In genomic region chr21:16418211-16418610, GRCh38 we compare ENCODE assay signal across 14 cellular contexts.
A peak's percentile ranks its signal among the peaks of the same experiment; 100 is the strongest.
DNase-seq lines count a peak whose midpoint lies in the region; ATAC-seq and TF ChIP-seq lines count a peak whose summit lies in the region.
"Had no signal": no experiment of that assay in that cellular context is flagged by ENCODE, and none has a peak within 500 bp of the region (broad histone marks: within the 10 kb centered on the region; RNA-seq: fewer than 3 reads in every experiment).

No MANE protein-coding gene starts in this region.

- no peaks in the 10 kb centered on the region for H3K27me3 Mint-ChIP-seq in endodermal cell (ENCODE audit: insufficient read depth)

- intact Hi-C loops in Panc1 (cut with micrococcal nuclease; ENCODE audit: unreplicated experiment), result no loop called here
- intact Hi-C loops in right lobe of liver (cut with DNase I), result no loop called here

- TF ChIP-seq EP300 in tibial nerve (IDR thresholded peaks at IDR 0.05), result peak in 1 of 2 donors; percentile 38

- H3K36me3 Mint-ChIP-seq in endodermal cell (ENCODE audit: low read depth), result no peaks in the 10 kb centered on the region
- H3K36me3 Mint-ChIP-seq: stimulated activated effector memory CD8-positive, alpha-beta T cell treated with anti-CD3 and anti-CD28 coated beads, Interleukin-12 subunit alpha, Interleukin-12 subunit beta, amount 100 ng/mL, for 72 hours had no signal

- no peak for ATAC-seq in Panc1
- no peak for ATAC-seq in right lobe of liver
- no peak for ATAC-seq in GM18867 (IDR thresholded peaks at IDR 0.05; ENCODE audit: unreplicated experiment)
- ATAC-seq in HG02852 (IDR thresholded peaks at IDR 0.05; ENCODE audit: unreplicated experiment), result no peak
- ATAC-seq: esophagus mucosa; stimulated activated effector memory CD8-positive, alpha-beta T cell treated with anti-CD3 and anti-CD28 coated beads, Interleukin-12 subunit alpha, Interleukin-12 subunit beta, amount 100 ng/mL, for 72 hours had no signal

- peaks cover 6% of the 10 kb centered on the region for H3K4me1 Mint-ChIP-seq in endodermal cell
- H3K4me1 Mint-ChIP-seq: stimulated activated effector memory CD8-positive, alpha-beta T cell treated with anti-CD3 and anti-CD28 coated beads, Interleukin-12 subunit alpha, Interleukin-12 subunit beta, amount 100 ng/mL, for 72 hours had no signal

- H3K27ac ChIP-seq in Panc1 (ENCODE audit: low read length) (peak overlapping the region; percentile 70; the same call in 1 of the 2 replicates), endodermal cell (ENCODE audit: low read depth, low read length) (peak overlapping the region; percentile 24), right lobe of liver (peak overlapping the region; percentile 83 to 93 (median 93)), tibial nerve (peak overlapping the region in 3 of 4 donors; percentile 47 to 90 (median 83))

- TF ChIP-seq POLR2A in right lobe of liver (IDR thresholded peaks at IDR 0.05) (no peak), tibial nerve (IDR thresholded peaks at IDR 0.05) (no peak)

- 83 to 92% methylated on average over 2 of the region's 2 CpGs for WGBS in endodermal cell (ENCODE audit: insufficient coverage in 1 of 2, insufficient read length in 1 of 2), 2 experiments
- WGBS in right lobe of liver (ENCODE audit: insufficient coverage, low coverage, low lambda C conversion rate, missing lambda C conversion rate), result 23% methylated on average over 2 of the region's 2 CpGs
- WGBS in tibial nerve, 2 donors, result 27 to 39% methylated on average over 2 of the region's 2 CpGs

- DNase-seq in Panc1 (ENCODE audit: low read depth, low spot score) (no peak), endodermal cell (no peak), right lobe of liver (no peak), tibial nerve (ENCODE audit: low spot score in 2 of 2) (no peak), NCI-H345 treated with DMSO at 0.1 percent for 48 hours (lab: John Stamatoyannopoulos, UW; ENCODE audit: unreplicated experiment) (no peak)
- DNase-seq: adrenal gland; MV-4-11; NCI-H446 treated with DMSO at 0.1 percent for 48 hours; occipital lobe; stimulated activated CD4-positive, alpha-beta T cell treated with anti-CD3 and anti-CD28 coated beads, Interleukin-2, amount 100 ng/mL, for 24 hours had no signal

- H3K9me3 ChIP-seq in Panc1 (ENCODE audit: control insufficient read depth, insufficient read depth, low read depth, low read length) (no peaks in the 10 kb centered on the region), endodermal cell (ENCODE audit: control insufficient read depth, low read length) (no peaks in the 10 kb centered on the region), right lobe of liver (no peaks in the 10 kb centered on the region), tibial nerve (no peaks in the 10 kb centered on the region)
- H3K9me3 ChIP-seq: adrenal gland had no signal

- CTCF ChIA-PET in Panc1 (lab: Charles Lee), result no interaction called here

- H3K4me3 ChIP-seq in Panc1 (ENCODE audit: low read depth in 2 of 2, low read length in 2 of 2), result no peak overlapping the region
- H3K4me3 ChIP-seq in endodermal cell (ENCODE audit: low read length), result no peak overlapping the region
- no peak overlapping the region for H3K4me3 ChIP-seq in right lobe of liver
- peak overlapping the region in 1 of 4 donors; percentile 2 for H3K4me3 ChIP-seq in tibial nerve

- H3K27me3 ChIP-seq in Panc1 (ENCODE audit: control insufficient read depth, insufficient read depth, low read length), result no peaks in the 10 kb centered on the region
- H3K27me3 ChIP-seq in endodermal cell (ENCODE audit: control insufficient read depth, insufficient read depth, low read length, poor library complexity, severe bottlenecking), result no peaks in the 10 kb centered on the region
- H3K27me3 ChIP-seq in right lobe of liver, result no peaks in the 10 kb centered on the region
- no peaks in the 10 kb centered on the region for H3K27me3 ChIP-seq in tibial nerve
- H3K27me3 ChIP-seq: adrenal gland had no signal

- no peak for TF ChIP-seq CTCF in Panc1 (IDR thresholded peaks at IDR 0.05)
- TF ChIP-seq CTCF in endodermal cell (conservative IDR thresholded peaks at IDR 0.05), result no peak
- no peak for TF ChIP-seq CTCF in right lobe of liver (IDR thresholded peaks at IDR 0.05)
- TF ChIP-seq CTCF in tibial nerve (IDR thresholded peaks at IDR 0.05), result no peak

- no peaks in the 10 kb centered on the region for H3K36me3 ChIP-seq in Panc1 (ENCODE audit: control insufficient read depth, insufficient read depth, low read length)
- H3K36me3 ChIP-seq in endodermal cell (ENCODE audit: control insufficient read depth, insufficient read depth, low read length), result no peaks in the 10 kb centered on the region
- H3K36me3 ChIP-seq in right lobe of liver, result no peaks in the 10 kb centered on the region
- H3K36me3 ChIP-seq in tibial nerve, result no peaks in the 10 kb centered on the region
- H3K36me3 ChIP-seq: adrenal gland had no signal

- no peak overlapping the region for H3K9ac ChIP-seq in endodermal cell (ENCODE audit: extremely low read depth, low read length, poor library complexity, severe bottlenecking)

- POLR2A ChIA-PET in Panc1 (lab: Charles Lee), result no interaction called here

- peaks cover 3% of the 10 kb centered on the region; the same call in 1 of the 2 replicates for H3K4me1 ChIP-seq in Panc1 (ENCODE audit: control insufficient read depth, insufficient read depth, low read length)
- no peaks in the 10 kb centered on the region for H3K4me1 ChIP-seq in endodermal cell (ENCODE audit: control insufficient read depth, insufficient read depth, low read length)
- H3K4me1 ChIP-seq in right lobe of liver, result peaks cover 0 to 11% (median 3%) of the 10 kb centered on the region in 4 donors
- peaks cover 0 to 31% (median 3%) of the 10 kb centered on the region in 4 donors for H3K4me1 ChIP-seq in tibial nerve

- no peak overlapping the region for H3K4me3 Mint-ChIP-seq in endodermal cell
- H3K4me3 Mint-ChIP-seq: stimulated activated effector memory CD8-positive, alpha-beta T cell treated with anti-CD3 and anti-CD28 coated beads, Interleukin-12 subunit alpha, Interleukin-12 subunit beta, amount 100 ng/mL, for 72 hours had no signal

- no TSS peak for BruUV-seq in Panc1 (replicated peaks; lab: Mats Ljungman, UMichigan)

- in situ Hi-C loops in Panc1 (cut with HindIII; ENCODE audit: low pct_unique_long_range_greater_than_20kb, low sequenced_read_pairs), result no loop called here

- no peaks in the 10 kb centered on the region for H3K9me3 Mint-ChIP-seq in endodermal cell

- no peak overlapping the region for H3K27ac Mint-ChIP-seq in endodermal cell
- H3K27ac Mint-ChIP-seq: stimulated activated effector memory CD8-positive, alpha-beta T cell treated with anti-CD3 and anti-CD28 coated beads, Interleukin-12 subunit alpha, Interleukin-12 subunit beta, amount 100 ng/mL, for 72 hours had no signal

Comparison
In these comparisons a context has a peak if more than half of its experiments do, and no peak if none do; other contexts are left out.
1. H3K27ac ChIP-seq: peak in every context shown above with its lines; median percentile 93 in right lobe of liver; 83 in tibial nerve; 70 in Panc1; 24 in endodermal cell.